1 cellular context compared by ENCODE assay signal in genomic region chr10:32943854-32944661, GRCh38.
TF ChIP-seq lines count a peak whose summit lies in the region.

No MANE protein-coding gene starts in this region.

TF ChIP-seq in HepG2, 621 proteins besides CTCF, POLR2A, EP300 and RAD21 (continued from another document and continues in another):
- TF ChIP-seq CREM (IDR thresholded peaks at IDR 0.05) (no peak), CREM (CRISPR knock-in tag; IDR thresholded peaks at IDR 0.05) (no peak), ZNF737 (CRISPR knock-in tag; IDR thresholded peaks at IDR 0.05; ENCODE audit: borderline replicate concordance) (no peak), ERF (CRISPR knock-in tag; IDR thresholded peaks at IDR 0.05) (peak; percentile 78; the same call in 1 of the 2 replicates), FOXM1 (CRISPR knock-in tag; IDR thresholded peaks at IDR 0.05) (no peak), ZNF451 (CRISPR knock-in tag; IDR thresholded peaks at IDR 0.05) (no peak), ZKSCAN1 (IDR thresholded peaks at IDR 0.05; ENCODE audit: low read length) (no peak), SIN3B (IDR thresholded peaks at IDR 0.05; ENCODE audit: low read length) (no peak), FOXK2 (IDR thresholded peaks at IDR 0.05) (0 out of 2 replicates have a peak, but pooled peaks have one; percentile 18), ZNF33B (CRISPR knock-in tag; IDR thresholded peaks at IDR 0.05) (0 out of 2 replicates have a peak, but pooled peaks have one; percentile 56), TIGD3 (CRISPR knock-in tag; IDR thresholded peaks at IDR 0.05; ENCODE audit: borderline replicate concordance) (no peak), FOSL1 (CRISPR knock-in tag; IDR thresholded peaks at IDR 0.05; ENCODE audit: borderline replicate concordance) (no peak), ZNF460 (CRISPR knock-in tag; IDR thresholded peaks at IDR 0.05; ENCODE audit: borderline replicate concordance) (no peak), RFX5 (IDR thresholded peaks at IDR 0.05; ENCODE audit: low read depth, low read length) (no peak), SNRNP70 (IDR thresholded peaks at IDR 0.05; ENCODE audit: low read depth, low read length) (no peak), ETS1 (CRISPR knock-in tag; IDR thresholded peaks at IDR 0.05) (no peak), KDM3A (CRISPR knock-in tag; IDR thresholded peaks at IDR 0.05; ENCODE audit: low read depth) (peak; percentile 84; the same call in 1 of the 2 replicates), PITX1 (CRISPR knock-in tag; IDR thresholded peaks at IDR 0.05) (peak; percentile 25; the same call in 1 of the 2 replicates), LBX2 (CRISPR knock-in tag; IDR thresholded peaks at IDR 0.05; ENCODE audit: borderline replicate concordance) (no peak), MBNL3 (CRISPR knock-in tag; conservative IDR thresholded peaks at IDR 0.05) (no peak), FLYWCH1 (CRISPR knock-in tag; IDR thresholded peaks at IDR 0.05) (no peak), HMGXB3 (CRISPR knock-in tag; IDR thresholded peaks at IDR 0.05; ENCODE audit: borderline replicate concordance) (no peak), RXRA (CRISPR knock-in tag; IDR thresholded peaks at IDR 0.05) (peak; percentile 80), ZNF691 (CRISPR knock-in tag; IDR thresholded peaks at IDR 0.05; ENCODE audit: borderline replicate concordance, low read depth) (peak; percentile 43; the same call in 1 of the 2 replicates), ZNF12 (CRISPR knock-in tag; IDR thresholded peaks at IDR 0.05) (no peak), ZNF614 (CRISPR knock-in tag; IDR thresholded peaks at IDR 0.05; ENCODE audit: borderline replicate concordance) (peak; percentile 74; the same call in 1 of the 2 replicates), E2F1 (CRISPR knock-in tag; IDR thresholded peaks at IDR 0.05) (no peak; the same call in 1 of the 2 replicates), ZMYM4 (CRISPR knock-in tag; IDR thresholded peaks at IDR 0.05) (peak; percentile 92), NCOA5 (CRISPR knock-in tag; IDR thresholded peaks at IDR 0.05) (no peak), PRDM10 (CRISPR knock-in tag; IDR thresholded peaks at IDR 0.05; ENCODE audit: low read depth) (0 out of 2 replicates have a peak, but pooled peaks have one; percentile 57), CSRNP2 (CRISPR knock-in tag; conservative IDR thresholded peaks at IDR 0.05; ENCODE audit: low read depth) (no peak), ZSCAN21 (CRISPR knock-in tag; IDR thresholded peaks at IDR 0.05; ENCODE audit: borderline replicate concordance) (peak; percentile 75; the same call in 1 of the 2 replicates), ZNF570 (CRISPR knock-in tag; IDR thresholded peaks at IDR 0.05; ENCODE audit: borderline replicate concordance) (no peak), ZNF577 (CRISPR knock-in tag; IDR thresholded peaks at IDR 0.05; ENCODE audit: borderline replicate concordance, low read depth) (no peak), SRY (CRISPR knock-in tag; IDR thresholded peaks at IDR 0.05) (no peak), SMAD3 (CRISPR knock-in tag; IDR thresholded peaks at IDR 0.05) (peak; percentile 74; the same call in 1 of the 2 replicates), THAP7 (CRISPR knock-in tag; IDR thresholded peaks at IDR 0.05) (0 out of 2 replicates have a peak, but pooled peaks have one; percentile 8), KDM4B (CRISPR knock-in tag; IDR thresholded peaks at IDR 0.05) (no peak), ZNF350 (CRISPR knock-in tag; IDR thresholded peaks at IDR 0.05; ENCODE audit: borderline replicate concordance, low read depth) (peak; percentile 80; the same call in 1 of the 2 replicates), SATB2 (CRISPR knock-in tag; IDR thresholded peaks at IDR 0.05) (no peak), NFAT5 (CRISPR knock-in tag; IDR thresholded peaks at IDR 0.05) (no peak)
